Comparison of ENCODE assay signal across 8 cellular contexts in genomic region chr1:110672001-110672752, GRCh38. TPM values are rescaled to one million over a fixed set of nuclear protein-coding genes. Genes with fewer than 3 reads are reported as not detected.
A peak's percentile ranks its signal among the peaks of the same experiment; 100 is the strongest.
DNase-seq lines count a peak whose midpoint lies in the region; ATAC-seq and TF ChIP-seq lines count a peak whose summit lies in the region.

No MANE protein-coding gene starts in this region.

- no peaks in the 10 kb centered on the region for H3K9me3 ChIP-seq in BLaER1
- H3K9me3 ChIP-seq in MM.1S (replicated peaks; ENCODE audit: insufficient read depth, low read length): no peaks in the 10 kb centered on the region

- peak overlapping the region; percentile 89 for H3K27ac Mint-ChIP-seq in activated CD4-positive, alpha-beta memory T cell treated with anti-CD3 and anti-CD28 coated beads, Interleukin-2, amount 10 ng/mL, durations not matched to agents 7 days and 5 days
- H3K27ac Mint-ChIP-seq in endothelial cell (ENCODE audit: unreplicated experiment): no peak overlapping the region

- H3K27me3 ChIP-seq in BLaER1 (peaks cover 74% of the 10 kb centered on the region), MM.1S (replicated peaks; ENCODE audit: insufficient read depth, low read length) (no peaks in the 10 kb centered on the region)

- peak overlapping the region; percentile 79 for H3K4me3 ChIP-seq in BLaER1
- peak overlapping the region; percentile 95 for H3K4me3 ChIP-seq in MM.1S (ENCODE audit: low read length)

- DNase-seq in MM.1S (peak; percentile 76), fibroblast of gingiva (ENCODE audit: low read depth) (peak; percentile 2), GOT3 (lab: John Stamatoyannopoulos, UW) (no peak), endothelial cell (ENCODE audit: low spot score) (no peak)
- peak; percentile 84 for DNase-seq in activated CD4-positive, alpha-beta memory T cell treated with anti-CD3 and anti-CD28 coated beads, Interleukin-2, amount 10 ng/mL, durations not matched to agents 7 days and 5 days
- DNase-seq in stimulated activated CD4-positive, alpha-beta T cell treated with anti-CD3 and anti-CD28 coated beads, Interleukin-4, amount 100 ng/mL, for 24 hours: peak; percentile 83

- no peaks in the 10 kb centered on the region for H3K27me3 Mint-ChIP-seq in activated CD4-positive, alpha-beta memory T cell treated with anti-CD3 and anti-CD28 coated beads, Interleukin-2, amount 10 ng/mL, durations not matched to agents 7 days and 5 days
- peaks cover 6% of the 10 kb centered on the region for H3K27me3 Mint-ChIP-seq in endothelial cell (ENCODE audit: unreplicated experiment)

- H3K9ac ChIP-seq in BLaER1: no peak overlapping the region
- H3K9ac ChIP-seq in MM.1S (ENCODE audit: low read length): peak overlapping the region; percentile 92

- POLR2A ChIA-PET in activated CD4-positive, alpha-beta memory T cell treated with anti-CD3 and anti-CD28 coated beads, Interleukin-2, amount 10 ng/mL, durations not matched to agents 7 days and 5 days (lab: Charles Lee): interaction anchor here (0.6 to 8.1 kb wide), 19 partner anchors 8 to 528 kb away, joined by 3 to 206 read pairs (median 8); partner anchors contain the start of genes CD53, DENND2D, KCNA2 and RBM15

- peaks cover 72% of the 10 kb centered on the region for H3K79me2 ChIP-seq in MM.1S (ENCODE audit: low read length)

- ATAC-seq in HG02798 (IDR thresholded peaks at IDR 0.05; ENCODE audit: poor library complexity, unreplicated experiment): no peak

- peak overlapping the region; percentile 100 for H3K4me3 Mint-ChIP-seq in activated CD4-positive, alpha-beta memory T cell treated with anti-CD3 and anti-CD28 coated beads, Interleukin-2, amount 10 ng/mL, durations not matched to agents 7 days and 5 days
- H3K4me3 Mint-ChIP-seq in endothelial cell (ENCODE audit: unreplicated experiment): no peak overlapping the region

- H3K36me3 Mint-ChIP-seq in activated CD4-positive, alpha-beta memory T cell treated with anti-CD3 and anti-CD28 coated beads, Interleukin-2, amount 10 ng/mL, durations not matched to agents 7 days and 5 days (ENCODE audit: low read depth): peaks cover 62% of the 10 kb centered on the region
- H3K36me3 Mint-ChIP-seq in endothelial cell (ENCODE audit: low read depth, unreplicated experiment): peaks cover 4% of the 10 kb centered on the region

- no peaks in the 10 kb centered on the region for H3K9me2 ChIP-seq in MM.1S (replicated peaks; ENCODE audit: insufficient read depth, low read length)

- peak overlapping the region; percentile 97 for H3K4me2 ChIP-seq in BLaER1
- H3K4me2 ChIP-seq in MM.1S (ENCODE audit: low read depth, low read length): peak overlapping the region; percentile 87

- H3F3A ChIP-seq in MM.1S (ENCODE audit: insufficient read depth, low read length): peaks cover 29% of the 10 kb centered on the region

- H3K4me1 Mint-ChIP-seq in activated CD4-positive, alpha-beta memory T cell treated with anti-CD3 and anti-CD28 coated beads, Interleukin-2, amount 10 ng/mL, durations not matched to agents 7 days and 5 days: peaks cover 28% of the 10 kb centered on the region
- H3K4me1 Mint-ChIP-seq in endothelial cell (ENCODE audit: unreplicated experiment): peaks cover 10% of the 10 kb centered on the region

- peaks cover 28% of the 10 kb centered on the region for H4K20me1 ChIP-seq in BLaER1
- no peaks in the 10 kb centered on the region for H4K20me1 ChIP-seq in MM.1S (ENCODE audit: insufficient read depth, low read length)

- H2AFZ ChIP-seq in MM.1S (ENCODE audit: low read length): no peak overlapping the region

- TF ChIP-seq CTCF in MM.1S (IDR thresholded peaks at IDR 0.05; ENCODE audit: low read length) (no peak), endothelial cell (IDR thresholded peaks at IDR 0.05; ENCODE audit: unreplicated experiment) (no peak)

- no peaks in the 10 kb centered on the region for H3K9me3 Mint-ChIP-seq in activated CD4-positive, alpha-beta memory T cell treated with anti-CD3 and anti-CD28 coated beads, Interleukin-2, amount 10 ng/mL, durations not matched to agents 7 days and 5 days
- H3K9me3 Mint-ChIP-seq in endothelial cell (ENCODE audit: unreplicated experiment): no peaks in the 10 kb centered on the region

- CTCF ChIA-PET in activated CD4-positive, alpha-beta memory T cell treated with anti-CD3 and anti-CD28 coated beads, Interleukin-2, amount 10 ng/mL, durations not matched to agents 7 days and 5 days (lab: Charles Lee): interaction anchor here (0.6 to 4.8 kb wide), 5 partner anchors 26 to 110 kb away, joined by 3 to 40 read pairs (median 10); no protein-coding TSS in a partner anchor

- H3K4me1 ChIP-seq in BLaER1 (peaks cover 50% of the 10 kb centered on the region), MM.1S (ENCODE audit: low read length) (peaks cover 13% of the 10 kb centered on the region; the same call in 1 of the 2 replicates)

- no peak overlapping the region for H3K27ac ChIP-seq in BLaER1
- peak overlapping the region; percentile 94 for H3K27ac ChIP-seq in MM.1S (ENCODE audit: low read length)

- H3K36me3 ChIP-seq in BLaER1 (no peaks in the 10 kb centered on the region), MM.1S (replicated peaks; ENCODE audit: insufficient read depth, low read length) (peaks cover 4% of the 10 kb centered on the region; the same call in 1 of the 2 replicates)

RNA-seq across cellular contexts. Expression of gene KCNA3, which starts 2.6 kb away (rescaled TPM):
- 10 to 100 TPM; 84.9 to 86.2 TPM for total RNA-seq in activated CD4-positive, alpha-beta memory T cell treated with anti-CD3 and anti-CD28 coated beads, Interleukin-2, amount 10 ng/mL, durations not matched to agents 7 days and 5 days
- total RNA-seq in endothelial cell (ENCODE audit: unreplicated experiment): 0.26 TPM

Comparison
In these comparisons a context has a peak if more than half of its experiments do, and no peak if none do; other contexts are left out.
1. DNase-seq: peak in MM.1S (single experiment), activated CD4-positive, alpha-beta memory T cell treated with anti-CD3 and anti-CD28 coated beads, Interleukin-2, amount 10 ng/mL, durations not matched to agents 7 days and 5 days (single experiment), fibroblast of gingiva (single experiment) and stimulated activated CD4-positive, alpha-beta T cell treated with anti-CD3 and anti-CD28 coated beads, Interleukin-4, amount 100 ng/mL, for 24 hours (single experiment); none in GOT3 (single experiment) and endothelial cell (single experiment).
2. RNA of gene KCNA3, which starts 2.6 kb away (total RNA-seq): 84.9 to 86.2 TPM in activated CD4-positive, alpha-beta memory T cell treated with anti-CD3 and anti-CD28 coated beads, Interleukin-2, amount 10 ng/mL, durations not matched to agents 7 days and 5 days; 0.26 TPM in endothelial cell (single experiment); every median in the first group is over 10 times any median in the second.